In genomic region chr6:132126150-132126549, GRCh38 we compare ENCODE assay signal across 24 cellular contexts.
DNase-seq lines count a peak whose midpoint lies in the region; ATAC-seq and TF ChIP-seq lines count a peak whose summit lies in the region.
"Had no signal": no experiment of that assay in that cellular context is flagged by ENCODE, and none has a peak within 500 bp of the region (broad histone marks: within the 10 kb centered on the region; RNA-seq: fewer than 3 reads in every experiment).

No MANE protein-coding gene starts in this region.

- no peak for ATAC-seq in gastroesophageal sphincter
- ATAC-seq: HCT116, Right ventricle myocardium inferior had no signal

- H3K36me3 Mint-ChIP-seq in endodermal cell (ENCODE audit: low read depth) (no peaks in the 10 kb centered on the region), neural progenitor cell (no peaks in the 10 kb centered on the region)

- H3K4me3 ChIP-seq in Loucy (ENCODE audit: low read length, poor library complexity, severe bottlenecking) (no peak overlapping the region), endodermal cell (ENCODE audit: low read length) (no peak overlapping the region), neural progenitor cell (no peak overlapping the region), gastroesophageal sphincter (no peak overlapping the region)
- H3K4me3 ChIP-seq: PC-9, SJSA1 had no signal

- H3K4me1 Mint-ChIP-seq in endodermal cell (no peaks in the 10 kb centered on the region), neural progenitor cell (peaks cover 29% of the 10 kb centered on the region)

- H3K27me3 Mint-ChIP-seq in endodermal cell (ENCODE audit: insufficient read depth) (no peaks in the 10 kb centered on the region), neural progenitor cell (ENCODE audit: insufficient read depth, low read depth) (peaks cover 5% of the 10 kb centered on the region)
- H3K27me3 Mint-ChIP-seq: B cell had no signal

- H3K27ac Mint-ChIP-seq in endodermal cell (no peak overlapping the region), neural progenitor cell (no peak overlapping the region)
- H3K27ac Mint-ChIP-seq: B cell had no signal

- H3K79me2 ChIP-seq in Loucy (ENCODE audit: insufficient read depth, low read length) (no peaks in the 10 kb centered on the region), neural progenitor cell (ENCODE audit: low read depth) (no peaks in the 10 kb centered on the region)

- H3K4me3 Mint-ChIP-seq in endodermal cell = no peak overlapping the region
- no peak overlapping the region for H3K4me3 Mint-ChIP-seq in neural progenitor cell
- H3K4me3 Mint-ChIP-seq: B cell had no signal

- H2AFZ ChIP-seq in Loucy (ENCODE audit: low read length) (no peak overlapping the region), neural progenitor cell (replicated peaks) (no peak overlapping the region)
- H2AFZ ChIP-seq: PC-9 had no signal

- H3K9ac ChIP-seq in Loucy (ENCODE audit: low read depth, low read length, poor library complexity, severe bottlenecking) (no peak overlapping the region), endodermal cell (ENCODE audit: extremely low read depth, low read length, poor library complexity, severe bottlenecking) (no peak overlapping the region), neural progenitor cell (no peak overlapping the region)

- DNase-seq in ELR (ENCODE audit: low read depth) (peak; percentile 17), endodermal cell (no peak), SHP77 treated with DMSO at 0.1 percent for 48 hours (lab: John Stamatoyannopoulos, UW) (no peak), C1 segment of cervical spinal cord (lab: John Stamatoyannopoulos, UW) (no peak), neural progenitor cell (ENCODE audit: low spot score) (no peak)
- DNase-seq: Calu3; DMS79; EL; GF-D8; NCI-H1092 treated with DMSO at 0.1 percent for 48 hours; NCI-H1436; NCI-H187; NCI-H2081 treated with DMSO at 0.1 percent for 48 hours; NCI-H446; NCI-H82; NK-92 treated with Interleukin-12 subunit alpha and Interleukin-12 subunit beta, amount 100 ng/mL, for 24 hours had no signal

- no peak for TF ChIP-seq POLR2A in gastroesophageal sphincter (IDR thresholded peaks at IDR 0.05)

- no peak overlapping the region for H3K4me2 ChIP-seq in Loucy (ENCODE audit: low read depth, low read length, poor library complexity, severe bottlenecking)
- H3K4me2 ChIP-seq in neural progenitor cell = no peak overlapping the region
- H3K4me2 ChIP-seq: PC-9 had no signal

- H3K4me1 ChIP-seq in Loucy (ENCODE audit: insufficient read depth, low read length, poor library complexity, severe bottlenecking) = peaks cover 45% of the 10 kb centered on the region
- H3K4me1 ChIP-seq in endodermal cell (ENCODE audit: control insufficient read depth, insufficient read depth, low read length) = no peaks in the 10 kb centered on the region
- H3K4me1 ChIP-seq in neural progenitor cell = peaks cover under 1% of the 10 kb centered on the region
- H3K4me1 ChIP-seq in gastroesophageal sphincter = peaks cover under 1 to 12% (median 7%) of the 10 kb centered on the region in 3 donors

- no peaks in the 10 kb centered on the region for H3K9me3 ChIP-seq in Loucy (ENCODE audit: insufficient read depth, low read depth, low read length)
- no peaks in the 10 kb centered on the region for H3K9me3 ChIP-seq in endodermal cell (ENCODE audit: control insufficient read depth, low read length)
- H3K9me3 ChIP-seq in neural progenitor cell (ENCODE audit: low read depth) = no peaks in the 10 kb centered on the region
- H3K9me3 ChIP-seq in gastroesophageal sphincter = no peaks in the 10 kb centered on the region
- H3K9me3 ChIP-seq: SJSA1 had no signal

- no peaks in the 10 kb centered on the region for H3K9me2 ChIP-seq in Loucy (replicated peaks; ENCODE audit: low read depth, low read length)

- H3K36me3 ChIP-seq in Loucy (ENCODE audit: insufficient read depth, low read length) (no peaks in the 10 kb centered on the region), endodermal cell (ENCODE audit: control insufficient read depth, insufficient read depth, low read length) (no peaks in the 10 kb centered on the region), neural progenitor cell (no peaks in the 10 kb centered on the region), gastroesophageal sphincter (no peaks in the 10 kb centered on the region)
- H3K36me3 ChIP-seq: SJSA1 had no signal

- no peaks in the 10 kb centered on the region for H3K9me3 Mint-ChIP-seq in endodermal cell
- no peaks in the 10 kb centered on the region for H3K9me3 Mint-ChIP-seq in neural progenitor cell

- H3K27me3 ChIP-seq in Loucy (ENCODE audit: insufficient read depth, low read length, poor library complexity, severe bottlenecking) (no peaks in the 10 kb centered on the region), endodermal cell (ENCODE audit: control insufficient read depth, insufficient read depth, low read length, poor library complexity, severe bottlenecking) (no peaks in the 10 kb centered on the region), neural progenitor cell (no peaks in the 10 kb centered on the region), gastroesophageal sphincter (no peaks in the 10 kb centered on the region)
- H3K27me3 ChIP-seq: SJSA1 had no signal

- no CpG with 5 or more reads among the region's 2 CpGs for WGBS in endodermal cell (ENCODE audit: insufficient coverage in 1 of 2, insufficient read length in 1 of 2), 2 experiments
- WGBS in gastroesophageal sphincter (ENCODE audit: low coverage in 1 of 2), 2 donors = 95 to 100% methylated on average over 2 of the region's 2 CpGs

- H3K27ac ChIP-seq in 22Rv1 (no peak overlapping the region), endodermal cell (ENCODE audit: low read depth, low read length) (no peak overlapping the region), neural progenitor cell (no peak overlapping the region), gastroesophageal sphincter (no peak overlapping the region)
- H3K27ac ChIP-seq: PC-9, SJSA1 had no signal

- TF ChIP-seq EP300 in gastroesophageal sphincter (IDR thresholded peaks at IDR 0.05) = no peak

- peak; percentile 10; the same call in 1 of the 2 replicates for TF ChIP-seq CTCF in 22Rv1 (IDR thresholded peaks at IDR 0.05)
- TF ChIP-seq CTCF in Loucy (conservative IDR thresholded peaks at IDR 0.05; ENCODE audit: low read length) = 0 out of 2 replicates have a peak, but pooled peaks have one; percentile 18
- peak; percentile 34 for TF ChIP-seq CTCF in endodermal cell (conservative IDR thresholded peaks at IDR 0.05)
- no peak for TF ChIP-seq CTCF in neural progenitor cell (IDR thresholded peaks at IDR 0.05)
- TF ChIP-seq CTCF in gastroesophageal sphincter (IDR thresholded peaks at IDR 0.05) = no peak

- no peaks in the 10 kb centered on the region for H4K20me1 ChIP-seq in Loucy (ENCODE audit: insufficient read depth, low read length, poor library complexity, severe bottlenecking)
- H4K20me1 ChIP-seq in neural progenitor cell (ENCODE audit: low read depth) = no peaks in the 10 kb centered on the region

- peaks cover 10% of the 10 kb centered on the region for H3F3A ChIP-seq in Loucy (ENCODE audit: low read depth)
- H3F3A ChIP-seq in neural progenitor cell (ENCODE audit: low read depth) = no peaks in the 10 kb centered on the region

Comparison
In these comparisons a context has a peak if more than half of its experiments do, and no peak if none do; other contexts are left out.
1. CTCF ChIP-seq: peak in 22Rv1 (single experiment), Loucy (single experiment) and endodermal cell (single experiment); none in neural progenitor cell (single experiment) and gastroesophageal sphincter (0 of 4).